Comparison of ENCODE assay signal across 11 cellular contexts in genomic region chr3:19937459-19938362, GRCh38. TPM values are rescaled to one million over a fixed set of nuclear protein-coding genes. Genes with fewer than 3 reads are reported as not detected.
DNase-seq lines count a peak whose midpoint lies in the region.
"Had no signal": no experiment of that assay in that cellular context is flagged by ENCODE, and none has a peak within 500 bp of the region (broad histone marks: within the 10 kb centered on the region; RNA-seq: fewer than 3 reads in every experiment).

No MANE protein-coding gene starts in this region.

- peak overlapping the region; percentile 84 for H3K27ac Mint-ChIP-seq in activated T-helper 2 cell treated with anti-CD3 and anti-CD28 coated beads, Interferon-gamma antibody, Interleukin-2, Interleukin-4, amounts not matched to agents 10 μg/mL and 5 μg/mL and 100 μg/mL, durations not matched to agents 14 hours and 24 hours and 36 hours
- H3K27ac Mint-ChIP-seq: CD4-positive, alpha-beta T cell; mesothelial cell of epicardium had no signal

- peak; percentile 6 for DNase-seq in ELR (ENCODE audit: low read depth)
- peak; percentile 6 for DNase-seq in KBM-7
- no peak for DNase-seq in activated T-helper 2 cell treated with anti-CD3 and anti-CD28 coated beads, Interferon-gamma antibody, Interleukin-2, Interleukin-4, amounts not matched to agents 10 μg/mL and 5 μg/mL and 100 μg/mL, durations not matched to agents 14 hours and 24 hours and 36 hours (ENCODE audit: low spot score)
- DNase-seq in kidney tubule cell (ENCODE audit: low spot score): peak; percentile 54
- no peak for DNase-seq in head of caudate nucleus
- no peak for DNase-seq in inferior parietal cortex (ENCODE audit: extremely low spot score)
- no peak for DNase-seq in AML-193 (lab: John Stamatoyannopoulos, UW)
- DNase-seq: CD4-positive, alpha-beta T cell; pancreas; stimulated activated CD4-positive, alpha-beta T cell treated with anti-CD3 and anti-CD28 coated beads, Interleukin-4, amount 100 ng/mL, for 1 hour had no signal

- in situ Hi-C loops in KBM-7 (cut with MboI; ENCODE audit: low pct_unique_long_range_greater_than_20kb, low sequenced_read_pairs): no loop called here

- no peaks in the 10 kb centered on the region for H3K9me3 Mint-ChIP-seq in activated T-helper 2 cell treated with anti-CD3 and anti-CD28 coated beads, Interferon-gamma antibody, Interleukin-2, Interleukin-4, amounts not matched to agents 10 μg/mL and 5 μg/mL and 100 μg/mL, durations not matched to agents 14 hours and 24 hours and 36 hours

- H3K36me3 Mint-ChIP-seq in activated T-helper 2 cell treated with anti-CD3 and anti-CD28 coated beads, Interferon-gamma antibody, Interleukin-2, Interleukin-4, amounts not matched to agents 10 μg/mL and 5 μg/mL and 100 μg/mL, durations not matched to agents 14 hours and 24 hours and 36 hours (ENCODE audit: low read depth): peaks cover 3% of the 10 kb centered on the region
- H3K36me3 Mint-ChIP-seq: mesothelial cell of epicardium had no signal

- peaks cover 38% of the 10 kb centered on the region for H3K4me1 Mint-ChIP-seq in activated T-helper 2 cell treated with anti-CD3 and anti-CD28 coated beads, Interferon-gamma antibody, Interleukin-2, Interleukin-4, amounts not matched to agents 10 μg/mL and 5 μg/mL and 100 μg/mL, durations not matched to agents 14 hours and 24 hours and 36 hours (ENCODE audit: low read depth)

- intact Hi-C loops in activated T-helper 2 cell treated with anti-CD3 and anti-CD28 coated beads, Interferon-gamma antibody, Interleukin-2, Interleukin-4, amounts not matched to agents 10 μg/mL and 5 μg/mL and 100 μg/mL, durations not matched to agents 14 hours and 24 hours and 36 hours (cut with micrococcal nuclease): loop anchor here (1.0 to 10.0 kb wide), 10 partner anchors 10 to 1733 kb away; partner anchors contain the start of genes KAT2B, RAB5A and SGO1
- intact Hi-C loops in head of caudate nucleus (cut with DNase I): no loop called here

- peaks cover 6% of the 10 kb centered on the region for H3K27me3 Mint-ChIP-seq in activated T-helper 2 cell treated with anti-CD3 and anti-CD28 coated beads, Interferon-gamma antibody, Interleukin-2, Interleukin-4, amounts not matched to agents 10 μg/mL and 5 μg/mL and 100 μg/mL, durations not matched to agents 14 hours and 24 hours and 36 hours (ENCODE audit: low read depth)

- no peak overlapping the region for H3K4me3 Mint-ChIP-seq in activated T-helper 2 cell treated with anti-CD3 and anti-CD28 coated beads, Interferon-gamma antibody, Interleukin-2, Interleukin-4, amounts not matched to agents 10 μg/mL and 5 μg/mL and 100 μg/mL, durations not matched to agents 14 hours and 24 hours and 36 hours (ENCODE audit: low read depth)
- H3K4me3 Mint-ChIP-seq: CD4-positive, alpha-beta T cell; mesothelial cell of epicardium had no signal

RNA-seq across cellular contexts. Expression of gene EFHB, which starts 3.7 kb away (rescaled TPM):
- 0.94 TPM in 1 of 2 replicates, not detected in the other for total RNA-seq in activated T-helper 2 cell treated with anti-CD3 and anti-CD28 coated beads, Interferon-gamma antibody, Interleukin-2, Interleukin-4, amounts not matched to agents 10 μg/mL and 5 μg/mL and 100 μg/mL, durations not matched to agents 14 hours and 24 hours and 36 hours

RNA-seq across cellular contexts. Expression of gene RAB5A, which starts 9.2 kb away (rescaled TPM):
- 43.5 and 49.5 TPM in 2 replicates for total RNA-seq in activated T-helper 2 cell treated with anti-CD3 and anti-CD28 coated beads, Interferon-gamma antibody, Interleukin-2, Interleukin-4, amounts not matched to agents 10 μg/mL and 5 μg/mL and 100 μg/mL, durations not matched to agents 14 hours and 24 hours and 36 hours

Comparison
In these comparisons a context has a peak if more than half of its experiments do, and no peak if none do; other contexts are left out.
1. DNase-seq: peak in ELR (single experiment), KBM-7 (single experiment) and kidney tubule cell (single experiment); none in activated T-helper 2 cell treated with anti-CD3 and anti-CD28 coated beads, Interferon-gamma antibody, Interleukin-2, Interleukin-4, amounts not matched to agents 10 μg/mL and 5 μg/mL and 100 μg/mL, durations not matched to agents 14 hours and 24 hours and 36 hours (single experiment), head of caudate nucleus (0 of 42), inferior parietal cortex (single experiment) and AML-193 (0 of 2).